In the genomic region with DNA sequence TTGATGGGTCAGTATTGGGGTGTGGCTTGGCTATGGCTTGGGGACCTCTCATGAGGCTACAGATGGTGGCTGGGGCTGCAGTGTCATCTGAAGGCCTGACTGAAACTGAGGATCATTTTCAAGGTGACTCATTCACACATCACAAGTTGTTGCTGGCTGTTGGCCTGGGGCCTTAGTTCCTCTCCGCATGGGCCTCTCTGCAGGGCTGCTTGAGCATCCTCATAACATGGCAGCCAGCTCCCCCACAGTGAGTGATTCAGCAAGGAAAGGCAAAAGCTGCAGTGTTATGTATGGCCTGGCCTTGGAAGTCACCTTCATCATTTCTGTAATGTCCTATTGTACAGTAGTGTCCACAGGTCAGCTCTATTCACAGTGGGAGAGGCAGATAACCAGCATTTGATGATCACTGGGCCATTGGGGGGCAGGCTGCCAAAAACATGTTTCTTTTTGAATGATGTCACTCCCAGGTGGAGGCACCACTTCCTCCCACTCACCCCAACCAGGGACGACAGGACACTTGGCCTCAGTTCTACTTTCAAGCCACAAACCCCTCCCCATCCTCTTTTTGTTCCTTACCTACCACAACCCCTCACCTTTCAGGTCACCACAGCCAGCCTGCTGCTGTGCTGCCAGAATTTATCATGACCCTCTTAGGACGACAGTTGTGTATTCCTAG, we compare ENCODE assay signal across 13 cellular contexts. TPM values are rescaled to one million over a fixed set of nuclear protein-coding genes. Genes with fewer than 3 reads are reported as not detected.
DNase-seq lines count a peak whose midpoint lies in the region; ATAC-seq, FAIRE-seq and TF ChIP-seq lines count a peak whose summit lies in the region.
"Had no signal": no experiment of that assay in that cellular context is flagged by ENCODE, and none has a peak within 500 bp of the region (broad histone marks: within the 10 kb centered on the region; RNA-seq: fewer than 3 reads in every experiment).

No MANE protein-coding gene starts in this region.

- H3K27ac ChIP-seq in GM12878 (ENCODE audit: control insufficient read depth, insufficient read depth): peak overlapping the region; percentile 4; the same call in 1 of the 2 replicates

- no peak overlapping the region for H3K9ac ChIP-seq in GM12878 (ENCODE audit: control insufficient read depth, insufficient read depth, low read length)

- peaks cover 10% of the 10 kb centered on the region for H3K9me3 Mint-ChIP-seq in T-helper 1 cell treated with Interleukin-12 subunit alpha and Interleukin-12 subunit beta and Interleukin-4 antibody, amounts not matched to agents 30 μg/mL and 1 μg/mL, for 36 hours

- intact Hi-C loops in GM12878 (cut with micrococcal nuclease; ENCODE audit: unreplicated experiment): no loop called here

- peaks cover 29% of the 10 kb centered on the region for H3K4me1 ChIP-seq in GM12878 (ENCODE audit: control insufficient read depth, insufficient read depth, low read length)

- WGBS in GM12878 (ENCODE audit: insufficient coverage, insufficient replicate concordance, low lambda C conversion rate, missing lambda C conversion rate): 67% methylated on average over 3 of the region's 3 CpGs

- CTCF ChIA-PET in GM12878 (lab: Yijun Ruan, JAX): no interaction called here

- no peaks in the 10 kb centered on the region for H3K36me3 ChIP-seq in GM12878 (ENCODE audit: control insufficient read depth in 2 of 2, insufficient read depth in 2 of 2, low read length in 1 of 2)

- H2AFZ ChIP-seq in GM12878 (ENCODE audit: control insufficient read depth, low read depth, low read length): no peak overlapping the region

- in situ Hi-C loops in GM12878 (cut with MboI): no loop called here

- RAD21 ChIA-PET in GM12878 (lab: Charles Lee; ENCODE audit: unreplicated experiment): no interaction called here

- TF ChIP-seq POLR2A in GM12878 (IDR thresholded peaks at IDR 0.05; ENCODE audit: low read depth, low read length): no peak

- no peaks in the 10 kb centered on the region for H3K27me3 Mint-ChIP-seq in T-helper 1 cell treated with Interleukin-12 subunit alpha and Interleukin-12 subunit beta and Interleukin-4 antibody, amounts not matched to agents 30 μg/mL and 1 μg/mL, for 36 hours (ENCODE audit: low read depth)

- TF ChIP-seq EP300 in GM12878 (IDR thresholded peaks at IDR 0.05; ENCODE audit: borderline replicate concordance in 1 of 2, control insufficient read depth in 1 of 2, low read depth in 2 of 2, low read length in 2 of 2): no peak

- H3K79me2 ChIP-seq in GM12878 (ENCODE audit: control insufficient read depth, insufficient read depth, low read length): peaks cover 25% of the 10 kb centered on the region

- no peak for TF ChIP-seq RAD21 in GM12878 (IDR thresholded peaks at IDR 0.05; ENCODE audit: insufficient read depth, low read depth, low read length)

- no peak for FAIRE-seq in GM12878 (lab: Jason Lieb, UNC)

- H3K9me3 ChIP-seq in GM12878 (replicated peaks; ENCODE audit: control insufficient read depth, insufficient read depth, low read length): peaks cover 5% of the 10 kb centered on the region; the same call in 2 of the 3 replicates

- H3K4me3 ChIP-seq in GM12878: no peak overlapping the region

- POLR2A ChIA-PET in GM12878 (lab: Charles Lee): no interaction called here

- TF ChIP-seq CTCF in GM12878 (IDR thresholded peaks at IDR 0.05 in 2 of 3, conservative IDR thresholded peaks at IDR 0.05 in 1 of 3; ENCODE audit: control insufficient read depth in 2 of 3, extremely low read depth in 1 of 3, insufficient read depth in 1 of 3, low read depth in 3 of 3, low read length in 3 of 3): no peak

- no peak overlapping the region for H3K4me2 ChIP-seq in GM12878 (ENCODE audit: control insufficient read depth, insufficient read depth)

- peaks cover 37% of the 10 kb centered on the region for H3K36me3 Mint-ChIP-seq in T-helper 1 cell treated with Interleukin-12 subunit alpha and Interleukin-12 subunit beta and Interleukin-4 antibody, amounts not matched to agents 30 μg/mL and 1 μg/mL, for 36 hours (ENCODE audit: low read depth)

- no peak for ATAC-seq in GM12878
- no peak for ATAC-seq in HG02678 (IDR thresholded peaks at IDR 0.05; ENCODE audit: unreplicated experiment)
- ATAC-seq: PC-3 had no signal

- H4K20me1 ChIP-seq in GM12878 (ENCODE audit: control insufficient read depth, insufficient read depth): no peaks in the 10 kb centered on the region

- peak overlapping the region; percentile 52 for H3K4me3 Mint-ChIP-seq in T-helper 1 cell treated with Interleukin-12 subunit alpha and Interleukin-12 subunit beta and Interleukin-4 antibody, amounts not matched to agents 30 μg/mL and 1 μg/mL, for 36 hours

- peak; percentile 19 for DNase-seq in NK-92 treated with Interleukin-12 subunit alpha and Interleukin-12 subunit beta, amount 100 ng/mL, for 24 hours (lab: John Stamatoyannopoulos, UW)
- no peak for DNase-seq in NK-92 (lab: John Stamatoyannopoulos, UW; ENCODE audit: unreplicated experiment)
- no peak for DNase-seq in GM12878 (ENCODE audit: low read depth, low spot score)
- DNase-seq in stimulated activated CD4-positive, alpha-beta T cell treated with anti-CD3 and anti-CD28 coated beads, TNF-alpha, amount 100 ng/mL, for 48 hours (ENCODE audit: low read depth in 3 of 3): peak in 2 of 3 donors; percentile 45 to 62
- no peak for DNase-seq in DMS53 treated with DMSO at 0.1 percent for 48 hours (lab: John Stamatoyannopoulos, UW; ENCODE audit: unreplicated experiment)
- no peak for DNase-seq in NCI-H1105 treated with DMSO at 0.1 percent for 48 hours (lab: John Stamatoyannopoulos, UW)
- DNase-seq: 8988T, DND-41, kidney glomerular epithelial cell, NCI-H1092 treated with DMSO at 0.1 percent for 48 hours, PC-3 had no signal

- no peaks in the 10 kb centered on the region for H3K27me3 ChIP-seq in GM12878 (replicated peaks in 1 of 2; ENCODE audit: control insufficient read depth in 2 of 2, insufficient read depth in 2 of 2, low read length in 1 of 2)

- BruUV-seq in GM12878 (replicated peaks; lab: Mats Ljungman, UMichigan): no TSS peak

- SMC1A ChIA-PET in GM12878 (lab: Charles Lee; ENCODE audit: uncharacterized antibody, unreplicated experiment): no interaction called here

- H3K27ac Mint-ChIP-seq in T-helper 1 cell treated with Interleukin-12 subunit alpha and Interleukin-12 subunit beta and Interleukin-4 antibody, amounts not matched to agents 30 μg/mL and 1 μg/mL, for 36 hours: peak overlapping the region; percentile 91

- H3K4me1 Mint-ChIP-seq in T-helper 1 cell treated with Interleukin-12 subunit alpha and Interleukin-12 subunit beta and Interleukin-4 antibody, amounts not matched to agents 30 μg/mL and 1 μg/mL, for 36 hours (ENCODE audit: low read depth): peaks cover 43% of the 10 kb centered on the region

TF ChIP-seq in GM12878, 131 proteins besides CTCF, POLR2A, EP300 and RAD21 (continues in another document):
- no peak for TF ChIP-seq HDAC6 (IDR thresholded peaks at IDR 0.05; ENCODE audit: unreplicated experiment)
- no peak for TF ChIP-seq SMARCA5 (IDR thresholded peaks at IDR 0.05)
- TF ChIP-seq YY1 (IDR thresholded peaks at IDR 0.05; ENCODE audit: low read depth, low read length): peak; percentile 83
- TF ChIP-seq E2F4 (IDR thresholded peaks at IDR 0.05; ENCODE audit: low read depth, low read length): no peak
- no peak for TF ChIP-seq MTA3 (IDR thresholded peaks at IDR 0.05; ENCODE audit: borderline replicate concordance, low read length)
- TF ChIP-seq KAT2A (conservative IDR thresholded peaks at IDR 0.05; ENCODE audit: control insufficient read depth, low read depth, low read length): no peak

RNA-seq across cellular contexts. Expression of gene FGD3, which starts 14.4 kb away (rescaled TPM):
- total RNA-seq in GM12878 (2013; cell fraction: nucleolus; rRNA removed): 34.8 and 36.0 TPM in 2 replicates
- total RNA-seq in GM12878 (2014; rRNA removed) (12.4 and 13.5 TPM in 2 replicates), GM12878 (2014; rRNA removed; fragmentation: Illumina TruSeq; extraction: Trizol) (6.6 and 6.9 TPM in 2 replicates), GM12878 (2021) (13.2 and 14.4 TPM in 2 replicates)
- polyA plus RNA-seq in GM12878 (2011; ENCODE audit: low read depth): 5.3 TPM
- polyA plus RNA-seq in GM12878 (2011; rRNA removed) (9.0 and 18.1 TPM in 2 replicates), GM12878 (2014; fragmentation: Illumina TruSeq; extraction: Trizol) (2.9 and 6.3 TPM in 2 replicates), GM12878 (2014; fragmentation: Nextera tagmentation; extraction: Ambion mirVana) (1 to 10 TPM in 1 of 2 experiments, under 1 TPM in 1; 0.26 to 1.2 TPM), GM12878 (2014; rRNA removed) (13.2 and 14.0 TPM in 2 replicates), GM12878 (2016; fragmentation: Nextera tagmentation; extraction: Ambion mirVana) (10 to 100 TPM; 12.4 to 12.8 TPM)
- 22.6 and 28.7 TPM in 2 replicates for polyA plus RNA-seq in GM12878 (2011; cell fraction: cytosol; rRNA removed)
- 57.1 and 62.8 TPM in 2 replicates for polyA plus RNA-seq in GM12878 (2011; cell fraction: nucleus; rRNA removed)
- 12.7 and 15.4 TPM in 2 replicates for polyA plus RNA-seq in GM12878 (2012)
- 14.0 and 32.9 TPM in 2 replicates for polyA minus RNA-seq in GM12878 (2011; rRNA and poly(A)+ RNA removed)
- 10.2 and 12.8 TPM in 2 replicates for polyA minus RNA-seq in GM12878 (2011; cell fraction: cytosol; rRNA and poly(A)+ RNA removed)
- polyA minus RNA-seq in GM12878 (2011; cell fraction: nucleus; rRNA and poly(A)+ RNA removed): 15.8 and 24.4 TPM in 2 replicates

Comparison
In these comparisons a context has a peak if more than half of its experiments do, and no peak if none do; other contexts are left out.
1. DNase-seq: peak in NK-92 treated with Interleukin-12 subunit alpha and Interleukin-12 subunit beta, amount 100 ng/mL, for 24 hours (single experiment) and stimulated activated CD4-positive, alpha-beta T cell treated with anti-CD3 and anti-CD28 coated beads, TNF-alpha, amount 100 ng/mL, for 48 hours (2 of 3); none in NK-92 (single experiment), GM12878 (single experiment), DMS53 treated with DMSO at 0.1 percent for 48 hours (single experiment) and NCI-H1105 treated with DMSO at 0.1 percent for 48 hours (single experiment).